21 cellular contexts compared by ENCODE assay signal in the genomic region with DNA sequence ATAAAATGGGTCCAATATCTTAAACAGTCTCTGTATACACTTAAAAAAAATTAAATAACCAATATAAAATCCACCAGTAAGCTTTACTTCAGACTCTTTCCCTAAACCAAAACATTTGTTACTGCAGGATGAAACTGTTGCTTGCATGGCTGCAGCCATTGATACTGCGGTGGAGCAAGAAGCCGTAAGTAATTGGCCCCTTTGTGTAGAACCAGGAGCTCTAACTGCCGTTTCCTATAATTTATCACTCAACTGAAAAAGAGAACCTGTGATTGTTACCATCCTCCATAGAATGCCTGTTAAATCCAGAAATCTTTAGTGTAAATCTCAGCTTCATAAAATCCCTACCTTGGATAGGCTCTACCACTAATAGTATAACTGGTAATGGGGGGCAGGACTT.
"Had no signal": no experiment of that assay in that cellular context is flagged by ENCODE, and none has a peak within 500 bp of the region (broad histone marks: within the 10 kb centered on the region; RNA-seq: fewer than 3 reads in every experiment).

No MANE protein-coding gene starts in this region.

- H3K27me3 ChIP-seq: SJSA1 had no signal

- DNase-seq: KBM-7, MV-4-11, NCI-H1048, NCI-H1105, NCI-H1417, NCI-H1436 treated with DMSO at 0.1 percent for 48 hours, NCI-H1694, NCI-H187 treated with DMSO at 0.1 percent for 48 hours, NCI-H2029 treated with DMSO at 0.1 percent for 48 hours, NCI-H2171 treated with DMSO at 0.1 percent for 48 hours, NCI-H226, NCI-H446, NCI-H510A, NCI-H524 treated with DMSO at 0.1 percent for 48 hours, NCI-H69, NCI-H774, Right ventricle myocardium superior, RPMI8226, SIG-M5 had no signal

- H3K27ac ChIP-seq: SJSA1, SK-N-MC had no signal

- H3K4me3 ChIP-seq: SJSA1, SK-N-MC had no signal

- H3K9me3 ChIP-seq: SJSA1 had no signal
